17 cellular contexts compared by ENCODE assay signal in the genomic region with DNA sequence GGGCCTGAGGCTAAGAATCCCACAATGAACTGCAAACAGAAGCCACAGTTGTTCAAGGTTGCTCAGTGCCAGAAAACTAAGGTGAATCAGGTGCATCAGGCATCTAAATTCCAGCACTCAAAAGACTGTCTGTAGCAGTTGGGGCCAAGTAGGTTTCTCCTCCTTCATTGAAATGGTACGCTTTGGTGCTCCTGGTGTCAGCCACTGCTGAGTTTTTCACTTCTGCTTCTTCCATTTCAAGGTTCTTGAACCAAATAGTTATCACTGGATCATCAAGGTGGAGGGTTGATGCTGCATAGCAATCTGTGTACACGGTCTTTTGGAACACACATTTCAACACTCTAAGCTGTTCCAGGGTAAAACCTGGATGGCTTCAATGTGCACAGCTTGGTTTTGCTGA.
A peak's percentile ranks its signal among the peaks of the same experiment; 100 is the strongest.
DNase-seq lines count a peak whose midpoint lies in the region; ATAC-seq, FAIRE-seq and TF ChIP-seq lines count a peak whose summit lies in the region.
"Had no signal": no experiment of that assay in that cellular context is flagged by ENCODE, and none has a peak within 500 bp of the region (broad histone marks: within the 10 kb centered on the region; RNA-seq: fewer than 3 reads in every experiment).

No MANE protein-coding gene starts in this region.

- WGBS in GM12878 (ENCODE audit: insufficient coverage, insufficient replicate concordance, low lambda C conversion rate, missing lambda C conversion rate): 58% methylated on average over 2 of the region's 2 CpGs

- RAD21 ChIA-PET in GM12878 (lab: Charles Lee; ENCODE audit: unreplicated experiment): interaction anchor here (1.1 to 1.4 kb wide), 4 partner anchors 10 to 185 kb away, joined by 3 to 4 read pairs (median 4); no protein-coding TSS in a partner anchor

- H3K9me3 ChIP-seq in GM12878 (replicated peaks; ENCODE audit: control insufficient read depth, insufficient read depth, low read length): no peaks in the 10 kb centered on the region
- H3K9me3 ChIP-seq in CD4-positive, alpha-beta T cell (ENCODE audit: control insufficient read depth, low read length): no peaks in the 10 kb centered on the region
- H3K9me3 ChIP-seq: heart right ventricle, left ventricle myocardium inferior had no signal

- H3K79me2 ChIP-seq in GM12878 (ENCODE audit: control insufficient read depth, insufficient read depth, low read length): no peaks in the 10 kb centered on the region

- no peak for FAIRE-seq in GM12878 (lab: Jason Lieb, UNC)
- FAIRE-seq: endothelial cell of umbilical vein had no signal

- POLR2A ChIA-PET in GM12878 (lab: Charles Lee): interaction anchor here (1.1 kb wide), 1 partner anchor 26 kb away, joined by 3 read pairs; no protein-coding TSS in a partner anchor
- POLR2A ChIA-PET in CD4-positive, alpha-beta T cell (lab: Charles Lee): no interaction called here

- intact Hi-C loops in GM12878 (cut with micrococcal nuclease; ENCODE audit: unreplicated experiment) (no loop called here), left cardiac atrium (cut with DNase I) (loop anchor here in 1 of 2 donors (10.0 kb wide), 1 partner anchor 1176 kb away; no protein-coding TSS in a partner anchor)
- intact Hi-C loops in CD4-positive, alpha-beta T cell (cut with DNase I, micrococcal nuclease): loop anchor here (5.0 kb wide), 2 partner anchors 48 to 917 kb away; no protein-coding TSS in a partner anchor

- in situ Hi-C loops in GM12878 (cut with MboI): no loop called here

- H3K27ac ChIP-seq in GM12878 (ENCODE audit: control insufficient read depth, insufficient read depth): no peak overlapping the region
- no peak overlapping the region for H3K27ac ChIP-seq in CD4-positive, alpha-beta T cell (ENCODE audit: low read depth, low read length)
- H3K27ac ChIP-seq: heart right ventricle, left ventricle myocardium inferior had no signal

- H3K36me3 Mint-ChIP-seq in CD4-positive, alpha-beta T cell (ENCODE audit: low read depth): no peaks in the 10 kb centered on the region

- no peaks in the 10 kb centered on the region for H3K4me1 ChIP-seq in GM12878 (ENCODE audit: control insufficient read depth, insufficient read depth, low read length)
- H3K4me1 ChIP-seq: heart right ventricle, left ventricle myocardium inferior had no signal

- no TSS peak for BruUV-seq in GM12878 (replicated peaks; lab: Mats Ljungman, UMichigan)

- SMC1A ChIA-PET in GM12878 (lab: Charles Lee; ENCODE audit: uncharacterized antibody, unreplicated experiment): interaction anchor here (1.0 to 1.7 kb wide), 8 partner anchors 9 to 98 kb away, joined by 3 to 7 read pairs (median 4); no protein-coding TSS in a partner anchor

- H3K27me3 Mint-ChIP-seq in CD4-positive, alpha-beta T cell: no peaks in the 10 kb centered on the region
- H3K27me3 Mint-ChIP-seq: activated naive CD8-positive, alpha-beta T cell had no signal

- TF ChIP-seq EP300 in GM12878 (IDR thresholded peaks at IDR 0.05; ENCODE audit: borderline replicate concordance in 1 of 2, control insufficient read depth in 1 of 2, low read depth in 2 of 2, low read length in 2 of 2): no peak

- no peak overlapping the region for H3K4me3 Mint-ChIP-seq in CD4-positive, alpha-beta T cell
- H3K4me3 Mint-ChIP-seq: activated naive CD8-positive, alpha-beta T cell had no signal

- no peaks in the 10 kb centered on the region for H3K27me3 ChIP-seq in GM12878 (replicated peaks in 1 of 2; ENCODE audit: control insufficient read depth in 2 of 2, insufficient read depth in 2 of 2, low read length in 1 of 2)
- no peaks in the 10 kb centered on the region for H3K27me3 ChIP-seq in CD4-positive, alpha-beta T cell (ENCODE audit: control insufficient read depth, insufficient read depth, low read length)
- H3K27me3 ChIP-seq: heart right ventricle had no signal

- H3K4me2 ChIP-seq in GM12878 (ENCODE audit: control insufficient read depth, insufficient read depth): no peak overlapping the region

- no peak for TF ChIP-seq RAD21 in GM12878 (IDR thresholded peaks at IDR 0.05; ENCODE audit: insufficient read depth, low read depth, low read length)

- H3K4me3 ChIP-seq in GM12878: no peak overlapping the region
- H3K4me3 ChIP-seq: heart right ventricle, left ventricle myocardium inferior had no signal

- CTCF ChIA-PET in GM12878 (lab: Yijun Ruan, JAX): interaction anchor here (0.9 to 2.3 kb wide), 6 partner anchors 10 to 115 kb away, joined by 3 to 7 read pairs (median 4); no protein-coding TSS in a partner anchor
- CTCF ChIA-PET in CD4-positive, alpha-beta T cell (lab: Charles Lee): no interaction called here

- no peaks in the 10 kb centered on the region for H3K36me3 ChIP-seq in GM12878 (ENCODE audit: control insufficient read depth in 2 of 2, insufficient read depth in 2 of 2, low read length in 1 of 2)
- H3K36me3 ChIP-seq: heart right ventricle, left ventricle myocardium inferior had no signal

- DNase-seq in GM12878 (ENCODE audit: low read depth, low spot score): no peak
- DNase-seq in NCI-H82 treated with DMSO at 0.1 percent for 48 hours (lab: John Stamatoyannopoulos, UW; ENCODE audit: unreplicated experiment): no peak
- DNase-seq in SIG-M5 (lab: John Stamatoyannopoulos, UW): no peak
- no peak for DNase-seq in CD4-positive, alpha-beta T cell
- DNase-seq in left cardiac atrium: no peak
- DNase-seq: C1 segment of cervical spinal cord, cerebellar nuclear complex, heart right ventricle, left ventricle myocardium inferior, NCI-H1092 treated with DMSO at 0.1 percent for 48 hours, Right ventricle myocardium superior, substantia nigra had no signal

- H3K27ac Mint-ChIP-seq in CD4-positive, alpha-beta T cell: no peak overlapping the region
- H3K27ac Mint-ChIP-seq: activated naive CD8-positive, alpha-beta T cell had no signal

- no peak overlapping the region for H2AFZ ChIP-seq in GM12878 (ENCODE audit: control insufficient read depth, low read depth, low read length)

- no peaks in the 10 kb centered on the region for H3K9me3 Mint-ChIP-seq in CD4-positive, alpha-beta T cell

- peak; percentile 89 for ATAC-seq in GM18907 (IDR thresholded peaks at IDR 0.05; ENCODE audit: unreplicated experiment)
- peak; percentile 92 for ATAC-seq in GM21576 (IDR thresholded peaks at IDR 0.05; ENCODE audit: unreplicated experiment)
- ATAC-seq in HG03066 (IDR thresholded peaks at IDR 0.05; ENCODE audit: low read depth, unreplicated experiment): peak; percentile 93
- ATAC-seq in GM12878: peak; percentile 83
- ATAC-seq in CD4-positive, alpha-beta T cell (ENCODE audit: poor library complexity): no peak
- no peak for ATAC-seq in left cardiac atrium
- ATAC-seq: heart right ventricle had no signal

- H3K4me1 Mint-ChIP-seq in CD4-positive, alpha-beta T cell (ENCODE audit: low read depth): peaks cover 14% of the 10 kb centered on the region

- no peak for TF ChIP-seq POLR2A in GM12878 (IDR thresholded peaks at IDR 0.05; ENCODE audit: low read depth, low read length)

- no peak overlapping the region for H3K9ac ChIP-seq in GM12878 (ENCODE audit: control insufficient read depth, insufficient read depth, low read length)

- no peaks in the 10 kb centered on the region for H4K20me1 ChIP-seq in GM12878 (ENCODE audit: control insufficient read depth, insufficient read depth)

- TF ChIP-seq CTCF in GM12878 (IDR thresholded peaks at IDR 0.05 in 2 of 3, conservative IDR thresholded peaks at IDR 0.05 in 1 of 3; ENCODE audit: control insufficient read depth in 2 of 3, extremely low read depth in 1 of 3, insufficient read depth in 1 of 3, low read depth in 3 of 3, low read length in 3 of 3): no peak
- TF ChIP-seq CTCF in CD4-positive, alpha-beta T cell (IDR thresholded peaks at IDR 0.05): no peak

TF ChIP-seq in GM12878, 131 proteins besides CTCF, POLR2A, EP300 and RAD21:
- TF ChIP-seq SPI1 (IDR thresholded peaks at IDR 0.05; ENCODE audit: borderline replicate concordance, insufficient read depth, low read depth, low read length): peak; percentile 89
- no peak for TF ChIP-seq NFIC (IDR thresholded peaks at IDR 0.05; ENCODE audit: low read depth, low read length)
- 0 out of 2 replicates have a peak, but pooled peaks have one; percentile 13 for TF ChIP-seq YY1 (IDR thresholded peaks at IDR 0.05; ENCODE audit: low read depth, low read length)

Comparison
In these comparisons a context has a peak if more than half of its experiments do, and no peak if none do; other contexts are left out.
1. ATAC-seq: peak in GM18907 (single experiment), GM21576 (single experiment), HG03066 (single experiment) and GM12878 (single experiment); none in CD4-positive, alpha-beta T cell (single experiment) and left cardiac atrium (0 of 2).